In the genomic region with DNA sequence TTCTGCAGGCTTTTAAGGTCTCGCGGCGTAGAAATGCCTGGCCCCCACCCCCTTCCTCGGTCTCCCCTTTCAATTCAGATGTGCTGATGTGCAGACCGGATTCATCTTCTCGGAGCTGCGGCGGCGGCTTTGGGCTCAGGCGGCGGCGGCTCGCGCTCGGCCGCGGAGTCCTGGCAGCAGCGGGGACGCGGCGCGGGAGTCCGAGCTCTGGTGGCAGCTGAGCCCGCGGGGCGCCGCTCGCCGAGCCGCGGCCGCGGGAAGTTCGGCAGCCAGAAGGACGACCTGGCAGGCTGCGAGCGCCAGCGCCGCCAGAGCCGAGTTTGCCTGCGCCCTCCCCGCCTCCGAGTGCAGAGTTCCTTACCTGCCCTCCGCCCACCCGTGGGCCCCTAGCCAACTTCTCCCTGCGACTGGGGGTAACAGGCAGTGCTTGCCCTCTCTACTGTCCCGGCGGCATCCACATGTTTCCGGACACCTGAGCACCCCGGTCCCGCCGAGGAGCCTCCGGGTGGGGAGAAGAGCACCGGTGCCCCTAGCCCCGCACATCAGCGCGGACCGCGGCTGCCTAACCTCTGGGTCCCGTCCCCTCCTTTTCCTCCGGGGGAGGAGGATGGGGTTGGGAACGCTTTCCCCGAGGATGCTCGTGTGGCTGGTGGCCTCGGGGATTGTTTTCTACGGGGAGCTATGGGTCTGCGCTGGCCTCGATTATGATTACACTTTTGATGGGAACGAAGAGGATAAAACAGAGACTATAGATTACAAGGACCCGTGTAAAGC, we compare ENCODE assay signal across 8 cellular contexts. TPM values are rescaled to one million over a fixed set of nuclear protein-coding genes. Genes with fewer than 3 reads are reported as not detected.
DNase-seq lines count a peak whose midpoint lies in the region; TF ChIP-seq lines count a peak whose summit lies in the region.

No MANE protein-coding gene starts in this region.

- no peaks in the 10 kb centered on the region for H3K27me3 ChIP-seq in mammary epithelial cell (ENCODE audit: insufficient read depth, low read length)
- no peaks in the 10 kb centered on the region for H3K27me3 ChIP-seq in kidney epithelial cell (ENCODE audit: control insufficient read depth, insufficient read depth, low read length)
- H3K27me3 ChIP-seq in subcutaneous abdominal adipose tissue (ENCODE audit: control insufficient read depth in 5 of 5, insufficient read depth in 4 of 5, low read length in 5 of 5), result peaks cover 0 to 19% (median 8%) of the 10 kb centered on the region in 5 donors

- no peak for TF ChIP-seq CTCF in mammary epithelial cell (conservative IDR thresholded peaks at IDR 0.05 in 1 of 2, IDR thresholded peaks at IDR 0.05 in 1 of 2; ENCODE audit: extremely low read depth in 1 of 2, insufficient read depth in 1 of 2, low read depth in 1 of 2, low read length in 2 of 2)
- TF ChIP-seq CTCF in kidney epithelial cell (IDR thresholded peaks at IDR 0.05; ENCODE audit: insufficient read depth, low read length, poor library complexity, severe bottlenecking), result no peak

- H3K79me2 ChIP-seq in mammary epithelial cell (ENCODE audit: insufficient read depth, low read length), result peaks cover 33% of the 10 kb centered on the region

- in situ Hi-C loops in mammary epithelial cell (cut with MboI; ENCODE audit: low sequenced_read_pairs in 2 of 2), result loop anchor here in 1 of 2 donors (25.0 kb wide), 2 partner anchors 214 to 336 kb away; no protein-coding TSS in a partner anchor

- H3K36me3 ChIP-seq in mammary epithelial cell (ENCODE audit: insufficient read depth, low read length) (no peaks in the 10 kb centered on the region), kidney epithelial cell (ENCODE audit: control insufficient read depth, insufficient read depth, low read length) (no peaks in the 10 kb centered on the region), subcutaneous abdominal adipose tissue (ENCODE audit: control insufficient read depth in 5 of 5, insufficient read depth in 5 of 5, low read length in 5 of 5) (no peaks in the 10 kb centered on the region)

- no peaks in the 10 kb centered on the region for H3K9me3 ChIP-seq in mammary epithelial cell (replicated peaks; ENCODE audit: insufficient read depth, low read length)
- H3K9me3 ChIP-seq in subcutaneous abdominal adipose tissue (ENCODE audit: control insufficient read depth in 5 of 5, low read length in 5 of 5), result no peaks in the 10 kb centered on the region

- CTCF ChIA-PET in mammary epithelial cell (lab: Charles Lee; ENCODE audit: low non-redundant PET), result no interaction called here

- DNase-seq in EH (ENCODE audit: low read depth) (peak; percentile 48), mammary epithelial cell (peak; percentile 56), kidney epithelial cell (ENCODE audit: low read depth) (no peak), SHP77 (lab: John Stamatoyannopoulos, UW) (no peak), DMS114 treated with DMSO at 0.1 percent for 48 hours (lab: John Stamatoyannopoulos, UW; ENCODE audit: unreplicated experiment) (no peak)
- no peak for DNase-seq in activated effector memory CD4-positive, alpha-beta T cell treated with Interleukin-2 at 50 U/mL for 16 hours

- dilution Hi-C loops in mammary epithelial cell (cut with HindIII; ENCODE audit: low sequenced_read_pairs), result no loop called here

- peak overlapping the region; percentile 18 for H3K27ac ChIP-seq in mammary epithelial cell (ENCODE audit: insufficient read depth, low read depth, low read length)
- no peak overlapping the region for H3K27ac ChIP-seq in subcutaneous abdominal adipose tissue (ENCODE audit: low read depth, low read length)

- H3K4me1 ChIP-seq in mammary epithelial cell (ENCODE audit: insufficient read depth, low read length) (peaks cover 23% of the 10 kb centered on the region), subcutaneous abdominal adipose tissue (ENCODE audit: control insufficient read depth in 5 of 5, insufficient read depth in 5 of 5, low read length in 5 of 5) (peaks cover 0 to 29% (median 28%) of the 10 kb centered on the region in 5 donors)

- H4K20me1 ChIP-seq in mammary epithelial cell (ENCODE audit: insufficient read depth, low read length), result no peaks in the 10 kb centered on the region

- H3K4me3 ChIP-seq in mammary epithelial cell (replicated peaks in 1 of 3; ENCODE audit: insufficient read depth in 1 of 3, low read depth in 2 of 3, low read length in 3 of 3), result peak overlapping the region; percentile 85 to 93 (median 92)
- H3K4me3 ChIP-seq in kidney epithelial cell (ENCODE audit: low read depth, low read length), result peak overlapping the region; percentile 75
- peak overlapping the region; percentile 72 to 77 (median 73) for H3K4me3 ChIP-seq in subcutaneous abdominal adipose tissue (ENCODE audit: low read depth in 1 of 5, low read length in 5 of 5)

- intact Hi-C loops in mammary epithelial cell (cut with micrococcal nuclease), result loop anchor here (1.0 to 5.0 kb wide), 6 partner anchors 92 to 336 kb away; no protein-coding TSS in a partner anchor

- peak overlapping the region; percentile 97 for H3K4me2 ChIP-seq in mammary epithelial cell (ENCODE audit: insufficient read depth, low read depth, low read length)

- TF ChIP-seq RAD21 in Ishikawa (IDR thresholded peaks at IDR 0.05; ENCODE audit: low read depth), result no peak

- BruUV-seq in mammary epithelial cell (replicated peaks; lab: Mats Ljungman, UMichigan), result no TSS peak

- TF ChIP-seq EP300 in Ishikawa (IDR thresholded peaks at IDR 0.05; ENCODE audit: borderline replicate concordance), result no peak

- H3K9ac ChIP-seq in mammary epithelial cell (ENCODE audit: insufficient read depth, low read length), result peak overlapping the region; percentile 64
- peak overlapping the region in 3 of 5 donors; percentile 38 to 68 (median 49) for H3K9ac ChIP-seq in subcutaneous abdominal adipose tissue (ENCODE audit: low read length in 5 of 5)

- peak overlapping the region; percentile 99 for H2AFZ ChIP-seq in mammary epithelial cell (ENCODE audit: low read depth, low read length)

- WGBS in mammary epithelial cell (ENCODE audit: low coverage, missing lambda C conversion rate), result under 1% methylated on average over 17 of the region's 70 CpGs

TF ChIP-seq in Ishikawa, 13 proteins besides CTCF, POLR2A, EP300 and RAD21:
- TF ChIP-seq, protein P1, sequence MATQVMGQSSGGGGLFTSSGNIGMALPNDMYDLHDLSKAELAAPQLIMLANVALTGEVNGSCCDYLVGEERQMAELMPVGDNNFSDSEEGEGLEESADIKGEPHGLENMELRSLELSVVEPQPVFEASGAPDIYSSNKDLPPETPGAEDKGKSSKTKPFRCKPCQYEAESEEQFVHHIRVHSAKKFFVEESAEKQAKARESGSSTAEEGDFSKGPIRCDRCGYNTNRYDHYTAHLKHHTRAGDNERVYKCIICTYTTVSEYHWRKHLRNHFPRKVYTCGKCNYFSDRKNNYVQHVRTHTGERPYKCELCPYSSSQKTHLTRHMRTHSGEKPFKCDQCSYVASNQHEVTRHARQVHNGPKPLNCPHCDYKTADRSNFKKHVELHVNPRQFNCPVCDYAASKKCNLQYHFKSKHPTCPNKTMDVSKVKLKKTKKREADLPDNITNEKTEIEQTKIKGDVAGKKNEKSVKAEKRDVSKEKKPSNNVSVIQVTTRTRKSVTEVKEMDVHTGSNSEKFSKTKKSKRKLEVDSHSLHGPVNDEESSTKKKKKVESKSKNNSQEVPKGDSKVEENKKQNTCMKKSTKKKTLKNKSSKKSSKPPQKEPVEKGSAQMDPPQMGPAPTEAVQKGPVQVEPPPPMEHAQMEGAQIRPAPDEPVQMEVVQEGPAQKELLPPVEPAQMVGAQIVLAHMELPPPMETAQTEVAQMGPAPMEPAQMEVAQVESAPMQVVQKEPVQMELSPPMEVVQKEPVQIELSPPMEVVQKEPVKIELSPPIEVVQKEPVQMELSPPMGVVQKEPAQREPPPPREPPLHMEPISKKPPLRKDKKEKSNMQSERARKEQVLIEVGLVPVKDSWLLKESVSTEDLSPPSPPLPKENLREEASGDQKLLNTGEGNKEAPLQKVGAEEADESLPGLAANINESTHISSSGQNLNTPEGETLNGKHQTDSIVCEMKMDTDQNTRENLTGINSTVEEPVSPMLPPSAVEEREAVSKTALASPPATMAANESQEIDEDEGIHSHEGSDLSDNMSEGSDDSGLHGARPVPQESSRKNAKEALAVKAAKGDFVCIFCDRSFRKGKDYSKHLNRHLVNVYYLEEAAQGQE (IDR thresholded peaks at IDR 0.05; ENCODE audit: low read depth), result no peak
- TF ChIP-seq TCF12 (IDR thresholded peaks at IDR 0.05; ENCODE audit: low read depth), result peak; percentile 6; the same call in 1 of the 2 replicates
- TF ChIP-seq ZBTB7A (IDR thresholded peaks at IDR 0.05; ENCODE audit: low read depth), result peak; percentile 70; the same call in 1 of the 2 replicates
- TF ChIP-seq EGR1 (IDR thresholded peaks at IDR 0.05), result peak; percentile 42; the same call in 1 of the 2 replicates
- no peak for TF ChIP-seq TEAD4 (IDR thresholded peaks at IDR 0.05)
- TF ChIP-seq CREB1 (IDR thresholded peaks at IDR 0.05; ENCODE audit: low read depth), result no peak
- TF ChIP-seq TAF1 (IDR thresholded peaks at IDR 0.05; ENCODE audit: low read depth), result no peak
- TF ChIP-seq, protein P2, sequence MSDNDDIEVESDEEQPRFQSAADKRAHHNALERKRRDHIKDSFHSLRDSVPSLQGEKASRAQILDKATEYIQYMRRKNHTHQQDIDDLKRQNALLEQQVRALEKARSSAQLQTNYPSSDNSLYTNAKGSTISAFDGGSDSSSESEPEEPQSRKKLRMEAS (IDR thresholded peaks at IDR 0.05), result peak; percentile 40; the same call in 1 of the 2 replicates
- peak; percentile 57 for TF ChIP-seq NFIC (IDR thresholded peaks at IDR 0.05)

RNA-seq across cellular contexts. Expression of a gene that starts 0.4 kb away (rescaled TPM):
- 10 to 100 TPM; 10.0 to 21.2 TPM for total RNA-seq in mammary epithelial cell
- polyA plus RNA-seq in mammary epithelial cell, result 4.0 TPM
- 13.4 TPM for polyA minus RNA-seq in mammary epithelial cell
- 2.9 and 7.9 TPM in 2 replicates for total RNA-seq in kidney epithelial cell

Comparison
In these comparisons a context has a peak if more than half of its experiments do, and no peak if none do; other contexts are left out.
1. DNase-seq: peak in EH (single experiment) and mammary epithelial cell (single experiment); none in kidney epithelial cell (single experiment), SHP77 (0 of 2), activated effector memory CD4-positive, alpha-beta T cell treated with Interleukin-2 at 50 U/mL for 16 hours (single experiment) and DMS114 treated with DMSO at 0.1 percent for 48 hours (single experiment).
2. Peak in every context shown above with its lines, with median percentiles within 50 percentile points of each other: H3K4me3 ChIP-seq.